29 cellular contexts compared by ENCODE assay signal in genomic region chr7:101588131-101588935, GRCh38. TPM values are rescaled to one million over a fixed set of nuclear protein-coding genes. Genes with fewer than 3 reads are reported as not detected.
DNase-seq lines count a peak whose midpoint lies in the region; ATAC-seq and TF ChIP-seq lines count a peak whose summit lies in the region.
"Had no signal": no experiment of that assay in that cellular context is flagged by ENCODE, and none has a peak within 500 bp of the region (broad histone marks: within the 10 kb centered on the region; RNA-seq: fewer than 3 reads in every experiment).

No MANE protein-coding gene starts in this region.

- H3K27me3 Mint-ChIP-seq in mesothelial cell of epicardium (ENCODE audit: low read depth) = peaks cover 29% of the 10 kb centered on the region
- H3K27me3 Mint-ChIP-seq: activated CD8-positive, alpha-beta T cell treated with anti-CD3 and anti-CD28 coated beads for 36 hours had no signal

- peaks cover 53% of the 10 kb centered on the region for H3K4me1 Mint-ChIP-seq in mesothelial cell of epicardium
- H3K4me1 Mint-ChIP-seq: stimulated activated memory B cell treated with anti-CD40 and anti-IgM and Interleukin-4, amounts not matched to agents 10 μg/mL and 1 μg/mL and 100 μg/mL, for 72 hours had no signal

- H3K79me2 ChIP-seq in Karpas-422 (ENCODE audit: low read length) = no peaks in the 10 kb centered on the region

- H4K20me1 ChIP-seq in Karpas-422 (ENCODE audit: insufficient read depth, low read depth, low read length) = no peaks in the 10 kb centered on the region

- H3K4me3 Mint-ChIP-seq in mesothelial cell of epicardium = no peak overlapping the region
- H3K4me3 Mint-ChIP-seq: activated CD8-positive, alpha-beta T cell treated with anti-CD3 and anti-CD28 coated beads for 36 hours; activated naive CD4-positive, alpha-beta T cell treated with anti-CD3 and anti-CD28 coated beads for 36 hours; activated T-cell treated with anti-CD3 and anti-CD28 coated beads, Interleukin-2, amount 50 U/mL, for 4 hours; natural killer cell treated with Interleukin-12 subunit alpha and Interleukin-12 subunit beta and Interleukin-15 and Interleukin-18, amount 100 ng/mL, for 72 hours; stimulated activated memory B cell treated with anti-CD40 and anti-IgM and Interleukin-4, amounts not matched to agents 10 μg/mL and 1 μg/mL and 100 μg/mL, for 72 hours had no signal

- no peaks in the 10 kb centered on the region for H3K36me3 ChIP-seq in Karpas-422 (ENCODE audit: insufficient read depth, low read length)
- H3K36me3 ChIP-seq: prostate gland, thoracic aorta had no signal

- no peak overlapping the region for H3K9ac ChIP-seq in Karpas-422 (ENCODE audit: low read length)

- peak overlapping the region; percentile 28 for H3K27ac Mint-ChIP-seq in mesothelial cell of epicardium
- H3K27ac Mint-ChIP-seq: activated CD8-positive, alpha-beta T cell treated with anti-CD3 and anti-CD28 coated beads for 36 hours; activated naive CD4-positive, alpha-beta T cell treated with anti-CD3 and anti-CD28 coated beads for 36 hours; natural killer cell treated with Interleukin-12 subunit alpha and Interleukin-12 subunit beta and Interleukin-15 and Interleukin-18, amount 100 ng/mL, for 72 hours; stimulated activated memory B cell treated with anti-CD40 and anti-IgM and Interleukin-4, amounts not matched to agents 10 μg/mL and 1 μg/mL and 100 μg/mL, for 72 hours had no signal

- no peak overlapping the region for H2AFZ ChIP-seq in Karpas-422 (ENCODE audit: low read length)

- no peaks in the 10 kb centered on the region for H3K9me2 ChIP-seq in Karpas-422 (replicated peaks; ENCODE audit: insufficient read depth, low read length)

- H3K4me3 ChIP-seq in Karpas-422 (ENCODE audit: low read length) = no peak overlapping the region
- H3K4me3 ChIP-seq: prostate gland, skin epidermis, thoracic aorta had no signal

- no peaks in the 10 kb centered on the region for H3K9me3 ChIP-seq in Karpas-422 (ENCODE audit: low read length)
- H3K9me3 ChIP-seq: prostate gland had no signal

- in situ Hi-C loops in G401 (cut with HindIII; ENCODE audit: low sequenced_read_pairs) = no loop called here

- TF ChIP-seq CTCF in mesothelial cell of epicardium (IDR thresholded peaks at IDR 0.05; ENCODE audit: unreplicated experiment) = no peak

- H3K9me3 Mint-ChIP-seq in mesothelial cell of epicardium = peaks cover 3% of the 10 kb centered on the region
- H3K9me3 Mint-ChIP-seq: activated CD8-positive, alpha-beta T cell treated with anti-CD3 and anti-CD28 coated beads for 36 hours; activated naive CD4-positive, alpha-beta T cell treated with anti-CD3 and anti-CD28 coated beads for 36 hours; activated T-cell treated with anti-CD3 and anti-CD28 coated beads, Interleukin-2, amount 50 U/mL, for 4 hours; natural killer cell treated with Interleukin-12 subunit alpha and Interleukin-12 subunit beta and Interleukin-15 and Interleukin-18, amount 100 ng/mL, for 72 hours had no signal

- DNase-seq in activated CD8-positive, alpha-beta memory T cell treated with anti-CD3 and anti-CD28 coated beads, Interleukin-2, amount 50 U/mL, for 48 hours = peak; percentile 46
- no peak for DNase-seq in activated CD8-positive, alpha-beta memory T cell treated with anti-CD3 and anti-CD28 coated beads, Interleukin-2, amount 50 U/mL, for 4 hours
- DNase-seq in Karpas-422 (peak; percentile 25), mesothelial cell of epicardium (ENCODE audit: low spot score in 2 of 2, unreplicated experiment in 2 of 2) (peak in 1 of 2 experiments; percentile 34), G401 (ENCODE audit: low spot score) (no peak), NCI-H2227 (lab: John Stamatoyannopoulos, UW; ENCODE audit: unreplicated experiment) (no peak)
- DNase-seq: activated CD8-positive, alpha-beta T cell treated with anti-CD3 and anti-CD28 coated beads for 36 hours; activated naive CD4-positive, alpha-beta T cell treated with anti-CD3 and anti-CD28 coated beads for 36 hours; activated T-cell treated with anti-CD3 and anti-CD28 coated beads, Interleukin-2, amount 50 U/mL, for 4 hours; amniotic stem cell; C1 segment of cervical spinal cord; Calu3; HCEC 1CT; midbrain; NCI-H1092; NCI-H2029; NCI-H226; NCI-H774 had no signal

- H3K4me1 ChIP-seq in Karpas-422 (ENCODE audit: low read length) = no peaks in the 10 kb centered on the region

- H3K4me2 ChIP-seq in Karpas-422 (ENCODE audit: low read depth, low read length, poor library complexity, severe bottlenecking) = no peak overlapping the region

- no peak overlapping the region for H3K27ac ChIP-seq in Karpas-422 (ENCODE audit: low read length)
- H3K27ac ChIP-seq: prostate gland, thoracic aorta had no signal

- no peaks in the 10 kb centered on the region for H3K27me3 ChIP-seq in Karpas-422 (ENCODE audit: low read length)

- no peaks in the 10 kb centered on the region for H3K36me3 Mint-ChIP-seq in mesothelial cell of epicardium
- H3K36me3 Mint-ChIP-seq: natural killer cell treated with Interleukin-12 subunit alpha and Interleukin-12 subunit beta and Interleukin-15 and Interleukin-18, amount 100 ng/mL, for 72 hours; stimulated activated memory B cell treated with anti-CD40 and anti-IgM and Interleukin-4, amounts not matched to agents 10 μg/mL and 1 μg/mL and 100 μg/mL, for 72 hours had no signal

- ATAC-seq in HG03159 (IDR thresholded peaks at IDR 0.05; ENCODE audit: unreplicated experiment) (no peak), GM21529 (IDR thresholded peaks at IDR 0.05; ENCODE audit: unreplicated experiment) (no peak)
- ATAC-seq: activated CD4-positive, CD25-positive, alpha-beta regulatory T cell treated with anti-CD3 and anti-CD28 coated beads, Interleukin-2, amount 50 U/mL, for 24 hours; activated CD8-positive, alpha-beta T cell treated with anti-CD3 and anti-CD28 coated beads for 36 hours; activated T-cell treated with anti-CD3 and anti-CD28 coated beads, Interleukin-2, amount 50 U/mL, for 4 hours; natural killer cell treated with Interleukin-12 subunit alpha and Interleukin-12 subunit beta and Interleukin-15 and Interleukin-18, amount 100 ng/mL, for 72 hours; stimulated activated memory B cell treated with anti-CD40 and anti-IgM and Interleukin-4, amounts not matched to agents 10 μg/mL and 1 μg/mL and 100 μg/mL, for 72 hours had no signal

RNA-seq across cellular contexts. Expression of gene MYL10, which starts 40.8 kb away (rescaled TPM):
- total RNA-seq in Karpas-422 (2014; rRNA removed; shearing (Covaris generic); ENCODE audit: low replicate concordance) = not detected in 2 replicates
- not detected in 3 replicates for total RNA-seq in mesothelial cell of epicardium
- total RNA-seq in G401 (2014; rRNA removed; shearing (Covaris generic)) = 0.17 TPM in 1 of 2 replicates, not detected in the other
- total RNA-seq: activated CD8-positive, alpha-beta T cell treated with anti-CD3 and anti-CD28 coated beads for 36 hours; activated naive CD4-positive, alpha-beta T cell treated with anti-CD3 and anti-CD28 coated beads for 36 hours; activated T-cell treated with anti-CD3 and anti-CD28 coated beads, Interleukin-2, amount 50 U/mL, for 4 hours; bronchial epithelial cell; Calu3; Daoy; natural killer cell treated with Interleukin-12 subunit alpha and Interleukin-12 subunit beta and Interleukin-15 and Interleukin-18, amount 100 ng/mL, for 72 hours; OCI-LY7; prostate gland; thoracic aorta had no signal

Comparison
In these comparisons a context has a peak if more than half of its experiments do, and no peak if none do; other contexts are left out.
1. DNase-seq: peak in activated CD8-positive, alpha-beta memory T cell treated with anti-CD3 and anti-CD28 coated beads, Interleukin-2, amount 50 U/mL, for 48 hours (single experiment) and Karpas-422 (single experiment); none in activated CD8-positive, alpha-beta memory T cell treated with anti-CD3 and anti-CD28 coated beads, Interleukin-2, amount 50 U/mL, for 4 hours (single experiment), G401 (single experiment) and NCI-H2227 (single experiment).